20 cellular contexts compared by ENCODE assay signal in genomic region chr3:157390713-157391515, GRCh38. TPM values are rescaled to one million over a fixed set of nuclear protein-coding genes. Genes with fewer than 3 reads are reported as not detected.
DNase-seq lines count a peak whose midpoint lies in the region; ATAC-seq and TF ChIP-seq lines count a peak whose summit lies in the region.
"Had no signal": no experiment of that assay in that cellular context is flagged by ENCODE, and none has a peak within 500 bp of the region (broad histone marks: within the 10 kb centered on the region; RNA-seq: fewer than 3 reads in every experiment).

No MANE protein-coding gene starts in this region.

- H2AFZ ChIP-seq in GM23248 = no peak overlapping the region

- no peaks in the 10 kb centered on the region for H3K9me3 ChIP-seq in GM23248 (ENCODE audit: low read depth)
- no peaks in the 10 kb centered on the region; the same call in 1 of the 2 replicates for H3K9me3 ChIP-seq in MG63
- H3K9me3 ChIP-seq: A549, BE2C had no signal

- H3K27ac ChIP-seq in GM23248 = no peak overlapping the region
- H3K27ac ChIP-seq: A549 had no signal

- peaks cover 5% of the 10 kb centered on the region; the same call in 1 of the 2 replicates for H3F3A ChIP-seq in GM23248 (ENCODE audit: insufficient read depth)

- H3K4me1 ChIP-seq in GM23248 (ENCODE audit: insufficient read depth) = peaks cover 38% of the 10 kb centered on the region
- H3K4me1 ChIP-seq: BE2C had no signal

- no peak overlapping the region for H3K4me3 ChIP-seq in GM23248
- H3K4me3 ChIP-seq in MG63 = no peak overlapping the region
- no peak overlapping the region for H3K4me3 ChIP-seq in fibroblast of the aortic adventitia (ENCODE audit: low read depth, low read length)
- H3K4me3 ChIP-seq: A549, GM12878 had no signal

- TF ChIP-seq CTCF in fibroblast of the aortic adventitia (IDR thresholded peaks at IDR 0.05; ENCODE audit: insufficient read depth, low read length) = no peak

- H3K36me3 ChIP-seq in GM23248 (ENCODE audit: low read depth) = no peaks in the 10 kb centered on the region
- no peaks in the 10 kb centered on the region for H3K36me3 ChIP-seq in MG63
- H3K36me3 ChIP-seq: BE2C had no signal

- H3K4me2 ChIP-seq in GM23248 (ENCODE audit: unreplicated experiment) = no peak overlapping the region
- H3K4me2 ChIP-seq: A549 had no signal

- H4K20me1 ChIP-seq in GM23248 (ENCODE audit: insufficient read depth) = no peaks in the 10 kb centered on the region

- H3K79me2 ChIP-seq in GM23248 (ENCODE audit: insufficient read depth) = no peaks in the 10 kb centered on the region

- no peaks in the 10 kb centered on the region for H3K27me3 ChIP-seq in GM23248 (replicated peaks; ENCODE audit: insufficient read depth)
- H3K27me3 ChIP-seq in MG63 = no peaks in the 10 kb centered on the region
- H3K27me3 ChIP-seq: BE2C had no signal

- peak; percentile 5 for DNase-seq in Daoy (ENCODE audit: low read depth)
- DNase-seq in GM23248 = peak; percentile 55
- DNase-seq in MG63 = peak; percentile 25
- DNase-seq in fibroblast of the aortic adventitia (ENCODE audit: low read depth) = peak; percentile 16
- no peak for DNase-seq in Kasumi-1 (lab: John Stamatoyannopoulos, UW)
- DNase-seq in NCI-H1105 (lab: John Stamatoyannopoulos, UW) = no peak
- DNase-seq: BE2C; DMS53; NCI-H1092; NCI-H1436 treated with DMSO at 0.1 percent for 48 hours; NCI-H1930; NCI-H2227 treated with DMSO at 0.1 percent for 48 hours; NCI-H510A; NCI-H774; NK-92 treated with Interleukin-12 subunit alpha and Interleukin-12 subunit beta, amount 100 ng/mL, for 24 hours had no signal

- H3K9me2 ChIP-seq in GM23248 (ENCODE audit: insufficient read depth) = no peaks in the 10 kb centered on the region

- H3K9ac ChIP-seq in GM23248 = no peak overlapping the region

- 88 to 91% methylated on average over 9 of the region's 9 CpGs for WGBS in GM23248 (ENCODE audit: low coverage in 1 of 2, low lambda C conversion rate in 2 of 2, missing lambda C conversion rate in 2 of 2), 2 experiments

- ATAC-seq in HG03095 (IDR thresholded peaks at IDR 0.05; ENCODE audit: unreplicated experiment) = no peak
- ATAC-seq: A549, GM12878, HCT116, SK-N-SH treated with all-trans-retinoic acid at 6 μM for 48 hours had no signal

- in situ Hi-C loops in GM23248 (cut with MboI) = no loop called here

RNA-seq across cellular contexts. Expression of gene PTX3, which starts 45.7 kb away (rescaled TPM):
- 48.3 and 49.5 TPM in 2 replicates for total RNA-seq in Daoy (2014; rRNA removed; shearing (Covaris generic))
- 267 and 300 TPM in 2 replicates for total RNA-seq in GM23248 (2014; rRNA removed; shearing (Covaris generic))
- 251 and 261 TPM in 2 replicates for polyA plus RNA-seq in GM23248 (2016; fragmentation: Nextera tagmentation; extraction: Ambion mirVana)
- total RNA-seq in MG63 (2014; rRNA removed; shearing (Covaris generic); ENCODE audit: low replicate concordance) = 6.5 and 13.2 TPM in 2 replicates
- 175 and 216 TPM in 2 replicates for total RNA-seq in fibroblast of the aortic adventitia (ENCODE audit: low replicate concordance)
- total RNA-seq: GM12878 had no signal

Comparison
In these comparisons a context has a peak if more than half of its experiments do, and no peak if none do; other contexts are left out.
1. DNase-seq: peak in Daoy (single experiment), GM23248 (single experiment), MG63 (single experiment) and fibroblast of the aortic adventitia (single experiment); none in Kasumi-1 (0 of 2) and NCI-H1105 (single experiment).